ENCODE assay signal across 10 cellular contexts in genomic region chr2:1972428-1972827, GRCh38.
DNase-seq lines count a peak whose midpoint lies in the region; ATAC-seq and TF ChIP-seq lines count a peak whose summit lies in the region.
"Had no signal": no experiment of that assay in that cellular context is flagged by ENCODE, and none has a peak within 500 bp of the region (broad histone marks: within the 10 kb centered on the region; RNA-seq: fewer than 3 reads in every experiment).

No MANE protein-coding gene starts in this region.

- no peak for ATAC-seq in HG02763 (IDR thresholded peaks at IDR 0.05; ENCODE audit: unreplicated experiment)
- ATAC-seq in HG03045 (IDR thresholded peaks at IDR 0.05; ENCODE audit: unreplicated experiment): no peak
- ATAC-seq in HG02623 (IDR thresholded peaks at IDR 0.05; ENCODE audit: unreplicated experiment): no peak
- no peak for ATAC-seq in GM21447 (IDR thresholded peaks at IDR 0.05; ENCODE audit: unreplicated experiment)
- ATAC-seq: naive thymus-derived CD8-positive, alpha-beta T cell had no signal

- TF ChIP-seq CTCF in LNCaP clone FGC (IDR thresholded peaks at IDR 0.05; ENCODE audit: control insufficient read depth, extremely low read depth, insufficient read depth): no peak
- no peak for TF ChIP-seq CTCF in epithelial cell of esophagus (IDR thresholded peaks at IDR 0.05; ENCODE audit: insufficient read depth, low read depth, low read length, missing control alignments)

- peak; percentile 31 for DNase-seq in LNCaP clone FGC (ENCODE audit: low read depth)
- DNase-seq in NCI-H446 treated with DMSO at 0.1 percent for 48 hours (lab: John Stamatoyannopoulos, UW): peak; percentile 96
- peak; percentile 63 for DNase-seq in epithelial cell of esophagus (ENCODE audit: low read depth)
- peak; percentile 40 for DNase-seq in pulmonary artery endothelial cell (ENCODE audit: low read depth, low spot score)
- DNase-seq: activated T-cell treated with anti-CD3 and anti-CD28 coated beads, Interleukin-2, amount 50 U/mL, for 48 hours; naive thymus-derived CD8-positive, alpha-beta T cell had no signal

- H3K4me3 ChIP-seq in LNCaP clone FGC (ENCODE audit: low read depth, low read length) (no peak overlapping the region), epithelial cell of esophagus (ENCODE audit: low read length) (no peak overlapping the region)

Comparison
In these comparisons a context has a peak if more than half of its experiments do, and no peak if none do; other contexts are left out.
1. DNase-seq: peak in every context shown above with its lines; median percentile 96 in NCI-H446 treated with DMSO at 0.1 percent for 48 hours; 63 in epithelial cell of esophagus; 40 in pulmonary artery endothelial cell; 31 in LNCaP clone FGC.